ENCODE assay signal across 8 cellular contexts in the genomic region with DNA sequence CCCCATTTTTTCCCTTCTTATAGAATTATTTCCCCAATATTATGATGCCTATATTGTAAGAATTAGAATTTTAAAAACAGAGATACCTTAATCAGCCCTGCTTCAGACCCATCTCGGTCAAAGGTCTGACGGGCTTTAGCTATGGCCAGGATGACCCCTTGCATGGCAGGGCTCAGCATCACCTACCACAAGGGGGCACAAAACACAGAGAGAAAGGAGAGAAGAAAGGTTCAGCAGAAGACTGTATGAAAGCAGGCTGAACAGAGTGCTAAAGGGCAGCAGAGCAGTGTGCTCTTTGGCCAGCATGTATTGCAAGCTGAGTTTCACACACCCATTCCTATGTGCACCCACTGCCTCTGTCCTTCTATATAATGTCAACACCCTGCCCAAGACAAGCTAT. TPM values are rescaled to one million over a fixed set of nuclear protein-coding genes. Genes with fewer than 3 reads are reported as not detected.
DNase-seq lines count a peak whose midpoint lies in the region; ATAC-seq and TF ChIP-seq lines count a peak whose summit lies in the region.

No MANE protein-coding gene starts in this region.

- no peaks in the 10 kb centered on the region for H3K9me3 Mint-ChIP-seq in nephron

- peak; percentile 80 for TF ChIP-seq CTCF in BE2C (IDR thresholded peaks at IDR 0.05; ENCODE audit: low read depth, low read length)
- peak; percentile 10 to 43 (median 20) for TF ChIP-seq CTCF in nephron (IDR thresholded peaks at IDR 0.05; ENCODE audit: unreplicated experiment in 3 of 3)
- no peak for TF ChIP-seq CTCF in vagina (IDR thresholded peaks at IDR 0.05)

- no peaks in the 10 kb centered on the region for H3K4me1 Mint-ChIP-seq in nephron

- DNase-seq in BE2C = peak; percentile 63
- DNase-seq in NCI-H69 (lab: John Stamatoyannopoulos, UW) = peak; percentile 73
- peak; percentile 64 for DNase-seq in dermis blood vessel endothelial cell
- DNase-seq in anterior cingulate cortex (lab: John Stamatoyannopoulos, UW) = no peak
- DNase-seq in NK-92 treated with Interleukin-12 subunit alpha and Interleukin-12 subunit beta, amount 100 ng/mL, for 24 hours (lab: John Stamatoyannopoulos, UW) = no peak
- DNase-seq in vagina (ENCODE audit: extremely low spot score in 2 of 2) = no peak

- H3K36me3 Mint-ChIP-seq in nephron (ENCODE audit: low read depth) = peaks cover 69% of the 10 kb centered on the region

- peak; percentile 65 for ATAC-seq in GM18517 (IDR thresholded peaks at IDR 0.05; ENCODE audit: unreplicated experiment)

- H3K36me3 ChIP-seq in BE2C = peaks cover 28% of the 10 kb centered on the region
- H3K36me3 ChIP-seq in vagina = peaks cover 0 to 81% of the 10 kb centered on the region in 2 donors

- no peak overlapping the region for H3K27ac ChIP-seq in vagina

- no peaks in the 10 kb centered on the region; the same call in 1 of the 2 replicates for H3K4me1 ChIP-seq in BE2C
- H3K4me1 ChIP-seq in vagina = no peaks in the 10 kb centered on the region

- H3K27ac Mint-ChIP-seq in nephron = no peak overlapping the region

- H3K4me3 Mint-ChIP-seq in nephron = no peak overlapping the region

- no peaks in the 10 kb centered on the region for H3K9me3 ChIP-seq in BE2C
- no peaks in the 10 kb centered on the region for H3K9me3 ChIP-seq in vagina

- no peak overlapping the region for H3K4me3 ChIP-seq in BE2C (ENCODE audit: low read depth, low read length)
- H3K4me3 ChIP-seq in vagina = no peak overlapping the region

- intact Hi-C loops in vagina (cut with DNase I) = no loop called here

- no peak for TF ChIP-seq POLR2A in vagina (IDR thresholded peaks at IDR 0.05)

- no peaks in the 10 kb centered on the region for H3K27me3 Mint-ChIP-seq in nephron (ENCODE audit: low read depth)

- H3K27me3 ChIP-seq in BE2C = no peaks in the 10 kb centered on the region
- H3K27me3 ChIP-seq in vagina = no peaks in the 10 kb centered on the region

RNA-seq across cellular contexts. Expression of gene CLDN25, which starts 26.8 kb away (rescaled TPM):
- not detected for polyA plus RNA-seq in BE2C (2012; ENCODE audit: insufficient read depth, insufficient read length, low read depth)
- not detected in 2 replicates for total RNA-seq in dermis blood vessel endothelial cell
- total RNA-seq in vagina = not detected

RNA-seq across cellular contexts. Expression of gene ZW10, which starts 32.9 kb away (rescaled TPM):
- 12.3 TPM for polyA plus RNA-seq in BE2C (2012; ENCODE audit: insufficient read depth, insufficient read length, low read depth)
- total RNA-seq in dermis blood vessel endothelial cell = 23.3 and 31.6 TPM in 2 replicates
- 14.7 TPM for total RNA-seq in vagina

Comparison
In these comparisons a context has a peak if more than half of its experiments do, and no peak if none do; other contexts are left out.
1. DNase-seq: peak in BE2C (single experiment), NCI-H69 (single experiment) and dermis blood vessel endothelial cell (single experiment); none in anterior cingulate cortex (0 of 58), NK-92 treated with Interleukin-12 subunit alpha and Interleukin-12 subunit beta, amount 100 ng/mL, for 24 hours (single experiment) and vagina (0 of 2).
2. CTCF ChIP-seq: peak in BE2C (single experiment) and nephron (3 of 3); none in vagina (0 of 3).